In the genomic region with DNA sequence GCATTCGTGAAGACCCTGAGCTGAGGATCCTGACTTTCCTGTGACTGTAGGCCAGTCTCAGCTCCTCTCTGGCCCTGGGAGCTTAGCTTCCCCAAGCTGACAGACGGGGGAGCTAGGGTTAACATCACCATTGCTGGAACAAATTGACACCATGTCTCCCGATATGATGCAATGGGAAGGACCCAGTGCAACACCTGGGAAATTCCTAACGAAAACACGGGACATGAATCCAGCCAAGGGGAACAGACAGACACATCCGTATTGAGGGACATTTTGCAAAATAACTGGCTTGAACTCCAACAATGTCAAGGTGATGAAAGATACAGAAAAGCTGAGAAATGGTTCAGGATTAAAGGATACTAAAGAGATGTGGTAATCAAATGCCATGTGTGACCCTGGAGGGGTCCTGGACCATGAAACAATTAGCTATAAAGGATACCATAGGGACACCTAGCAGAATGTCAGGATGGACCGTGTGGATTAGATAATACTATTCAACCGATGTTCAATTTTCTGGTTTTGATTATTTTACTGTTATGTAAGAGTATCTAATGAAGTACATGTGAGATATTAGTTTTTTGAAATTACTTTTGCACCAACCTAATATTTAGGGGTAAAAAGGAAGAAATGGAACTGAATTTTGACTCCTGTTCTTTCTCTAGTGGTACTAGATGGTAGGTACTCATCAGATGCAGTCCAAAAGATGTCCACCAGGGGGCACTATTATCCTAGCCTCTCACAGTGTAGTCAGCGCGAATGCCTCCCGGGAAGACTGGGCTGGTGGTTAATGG, we compare ENCODE assay signal across 8 cellular contexts. TPM values are rescaled to one million over a fixed set of nuclear protein-coding genes. Genes with fewer than 3 reads are reported as not detected.
DNase-seq lines count a peak whose midpoint lies in the region; ATAC-seq and TF ChIP-seq lines count a peak whose summit lies in the region.

No MANE protein-coding gene starts in this region.

- no peaks in the 10 kb centered on the region for H3K27me3 ChIP-seq in BJ (ENCODE audit: control insufficient read depth, insufficient read depth, low read length)
- no peaks in the 10 kb centered on the region for H3K27me3 ChIP-seq in dorsolateral prefrontal cortex
- no peaks in the 10 kb centered on the region for H3K27me3 ChIP-seq in lower lobe of right lung (ENCODE audit: low read depth)

- TF ChIP-seq CTCF in BJ (IDR thresholded peaks at IDR 0.05; ENCODE audit: insufficient read depth, low read depth, low read length) (peak; percentile 79), dorsolateral prefrontal cortex (IDR thresholded peaks at IDR 0.05 in 54 of 56, conservative IDR thresholded peaks at IDR 0.05 in 2 of 56; ENCODE audit: low read depth in 1 of 56, partially characterized antibody in 56 of 56) (peak; percentile 86 to 99 (median 97)), lower lobe of right lung (IDR thresholded peaks at IDR 0.05) (peak; percentile 95)

- ATAC-seq in GM18909 (IDR thresholded peaks at IDR 0.05; ENCODE audit: poor library complexity, unreplicated experiment): peak; percentile 79
- peak; percentile 91 for ATAC-seq in HG03354 (IDR thresholded peaks at IDR 0.05; ENCODE audit: poor library complexity, severe bottlenecking, unreplicated experiment)
- ATAC-seq in lower lobe of right lung: peak; percentile 91 to 92

- DNase-seq in BJ (ENCODE audit: low read depth) (no peak), NCI-H526 (lab: John Stamatoyannopoulos, UW) (peak; percentile 59 to 88), dorsolateral prefrontal cortex (peak in 9 of 10 donors; percentile 71 to 97 (median 85)), lower lobe of right lung (peak; percentile 68)
- peak; percentile 83 for DNase-seq in activated CD4-positive, alpha-beta T cell treated with anti-CD3 and anti-CD28 coated beads, Interleukin-2, amount 50 U/mL, for 1 hour
- peak; percentile 66 for DNase-seq in stimulated activated CD8-positive, alpha-beta memory T cell treated with anti-CD3 and anti-CD28 coated beads, Interleukin-15, amount 100 ng/mL, for 24 hours (ENCODE audit: low read depth)

- H3K36me3 ChIP-seq in BJ (ENCODE audit: control insufficient read depth, insufficient read depth, low read length): peaks cover 4% of the 10 kb centered on the region
- H3K36me3 ChIP-seq in lower lobe of right lung: peaks cover 15% of the 10 kb centered on the region

- POLR2A ChIA-PET in BJ (lab: Charles Lee): no interaction called here

- intact Hi-C loops in dorsolateral prefrontal cortex (cut with DNase I) (loop anchor here (2.0 to 5.0 kb wide), 4 partner anchors 96 to 286 kb away; partner anchors contain the start of genes IRGM (in 2 of the 2) and RBM22 (in 1 of the 2)), lower lobe of right lung (cut with DNase I) (loop anchor here (5.0 kb wide), 1 partner anchor 97 kb away; no protein-coding TSS in a partner anchor)

- H3K27ac ChIP-seq in dorsolateral prefrontal cortex (peak overlapping the region in 1 of 59 donors; percentile 36), lower lobe of right lung (no peak overlapping the region)

- H3K4me3 ChIP-seq in BJ (ENCODE audit: low read depth, low read length): no peak overlapping the region
- no peak overlapping the region for H3K4me3 ChIP-seq in dorsolateral prefrontal cortex
- no peak overlapping the region for H3K4me3 ChIP-seq in lower lobe of right lung

- H3K4me1 ChIP-seq in lower lobe of right lung: no peaks in the 10 kb centered on the region

- CTCF ChIA-PET in BJ (lab: Yijun Ruan, JAX): interaction anchor here (0.7 to 7.8 kb wide), 41 partner anchors 10 to 294 kb away, joined by 3 to 78 read pairs (median 4); partner anchors contain the start of genes IRGM, MYOZ3, RBM22 and RPS14

- H3K9me3 ChIP-seq in lower lobe of right lung: no peaks in the 10 kb centered on the region

RNA-seq across cellular contexts. Expression of gene NDST1, which starts 52.7 kb away (rescaled TPM):
- 56.6 and 89.7 TPM in 2 replicates for polyA plus RNA-seq in BJ (2011; rRNA removed)
- polyA minus RNA-seq in BJ (2011; rRNA and poly(A)+ RNA removed): 65.4 and 72.6 TPM in 2 replicates
- 100 to 1,000 TPM in 43 of 120 experiments, 10 to 100 TPM in 77; 64.3 to 163 (median 92.5) TPM for total RNA-seq in dorsolateral prefrontal cortex
- 117 TPM for total RNA-seq in lower lobe of right lung
